13 cellular contexts compared by ENCODE assay signal in genomic region chr9:137256839-137257238, GRCh38. TPM values are rescaled to one million over a fixed set of nuclear protein-coding genes. Genes with fewer than 3 reads are reported as not detected.
DNase-seq lines count a peak whose midpoint lies in the region; ATAC-seq and TF ChIP-seq lines count a peak whose summit lies in the region.
"Had no signal": no experiment of that assay in that cellular context is flagged by ENCODE, and none has a peak within 500 bp of the region (broad histone marks: within the 10 kb centered on the region; RNA-seq: fewer than 3 reads in every experiment).

No MANE protein-coding gene starts in this region.

- H3K9me3 ChIP-seq in T-helper 17 cell (ENCODE audit: control insufficient read depth, low read length, poor library complexity, severe bottlenecking): no peaks in the 10 kb centered on the region
- H3K9me3 ChIP-seq in esophagus muscularis mucosa: no peaks in the 10 kb centered on the region
- no peaks in the 10 kb centered on the region for H3K9me3 ChIP-seq in SJCRH30 (replicated peaks)

- H3K27ac ChIP-seq in esophagus muscularis mucosa (replicated peaks in 1 of 4) (no peak overlapping the region), SJCRH30 (no peak overlapping the region)

- no peak for DNase-seq in activated naive CD4-positive, alpha-beta T cell treated with anti-CD3 and anti-CD28 coated beads, Interleukin-2, amount 10 ng/mL, durations not matched to agents 7 days and 5 days
- no peak for DNase-seq in activated naive CD4-positive, alpha-beta T cell (lab: John Stamatoyannopoulos, UW)
- no peak for DNase-seq in T-helper 17 cell
- no peak for DNase-seq in esophagus muscularis mucosa (ENCODE audit: extremely low spot score)
- no peak for DNase-seq in SJCRH30
- DNase-seq: COR-L47, NCI-H510A treated with DMSO at 0.1 percent for 48 hours, T-helper 9 cell had no signal

- no peak for ATAC-seq in T-helper 17 cell
- ATAC-seq in stimulated activated memory B cell treated with anti-CD40 and anti-IgM and Interleukin-4, amounts not matched to agents 10 μg/mL and 1 μg/mL and 100 μg/mL, for 72 hours: no peak
- ATAC-seq in GM19395 (IDR thresholded peaks at IDR 0.05; ENCODE audit: unreplicated experiment): no peak
- ATAC-seq in HG02884 (IDR thresholded peaks at IDR 0.05; ENCODE audit: unreplicated experiment): no peak

- intact Hi-C loops in esophagus muscularis mucosa (cut with DNase I): no loop called here

- peaks cover 5% of the 10 kb centered on the region for H3K27me3 Mint-ChIP-seq in activated naive CD4-positive, alpha-beta T cell treated with anti-CD3 and anti-CD28 coated beads, Interleukin-2, amount 10 ng/mL, durations not matched to agents 7 days and 5 days
- no peaks in the 10 kb centered on the region for H3K27me3 Mint-ChIP-seq in T-helper 17 cell
- no peaks in the 10 kb centered on the region for H3K27me3 Mint-ChIP-seq in stimulated activated memory B cell treated with anti-CD40 and anti-IgM and Interleukin-4, amounts not matched to agents 10 μg/mL and 1 μg/mL and 100 μg/mL, for 72 hours

- H3K36me3 ChIP-seq in esophagus muscularis mucosa (peaks cover 0 to 41% (median 32%) of the 10 kb centered on the region in 4 donors), SJCRH30 (peaks cover 11% of the 10 kb centered on the region; the same call in 1 of the 2 replicates)

- no peak for TF ChIP-seq CTCF in esophagus muscularis mucosa (IDR thresholded peaks at IDR 0.05)

- H3K4me1 Mint-ChIP-seq in activated naive CD4-positive, alpha-beta T cell treated with anti-CD3 and anti-CD28 coated beads, Interleukin-2, amount 10 ng/mL, durations not matched to agents 7 days and 5 days: peaks cover 19% of the 10 kb centered on the region
- peaks cover 10% of the 10 kb centered on the region for H3K4me1 Mint-ChIP-seq in T-helper 17 cell
- H3K4me1 Mint-ChIP-seq in stimulated activated memory B cell treated with anti-CD40 and anti-IgM and Interleukin-4, amounts not matched to agents 10 μg/mL and 1 μg/mL and 100 μg/mL, for 72 hours: peaks cover 37% of the 10 kb centered on the region

- H3K4me1 ChIP-seq in esophagus muscularis mucosa (peaks cover 24 to 36% (median 27%) of the 10 kb centered on the region in 4 donors), SJCRH30 (peaks cover 8% of the 10 kb centered on the region)

- peak overlapping the region; percentile 91 for H3K4me3 Mint-ChIP-seq in activated naive CD4-positive, alpha-beta T cell treated with anti-CD3 and anti-CD28 coated beads, Interleukin-2, amount 10 ng/mL, durations not matched to agents 7 days and 5 days
- peak overlapping the region; percentile 88 for H3K4me3 Mint-ChIP-seq in T-helper 17 cell
- peak overlapping the region; percentile 9 for H3K4me3 Mint-ChIP-seq in stimulated activated memory B cell treated with anti-CD40 and anti-IgM and Interleukin-4, amounts not matched to agents 10 μg/mL and 1 μg/mL and 100 μg/mL, for 72 hours

- H3K27ac Mint-ChIP-seq in activated naive CD4-positive, alpha-beta T cell treated with anti-CD3 and anti-CD28 coated beads, Interleukin-2, amount 10 ng/mL, durations not matched to agents 7 days and 5 days: no peak overlapping the region
- no peak overlapping the region for H3K27ac Mint-ChIP-seq in T-helper 17 cell
- H3K27ac Mint-ChIP-seq in stimulated activated memory B cell treated with anti-CD40 and anti-IgM and Interleukin-4, amounts not matched to agents 10 μg/mL and 1 μg/mL and 100 μg/mL, for 72 hours: no peak overlapping the region

- H3K4me3 ChIP-seq in esophagus muscularis mucosa (peak overlapping the region in 3 of 4 donors; percentile 81 to 100 (median 87)), SJCRH30 (no peak overlapping the region)

- WGBS in esophagus muscularis mucosa: 94% methylated on average over 14 of the region's 14 CpGs

- H3K27me3 ChIP-seq in esophagus muscularis mucosa (no peaks in the 10 kb centered on the region), SJCRH30 (no peaks in the 10 kb centered on the region)

- no peak for TF ChIP-seq EP300 in esophagus muscularis mucosa (IDR thresholded peaks at IDR 0.05)

- TF ChIP-seq POLR2A in esophagus muscularis mucosa (IDR thresholded peaks at IDR 0.05; ENCODE audit: low read depth): no peak

- CTCF ChIA-PET in activated naive CD4-positive, alpha-beta T cell treated with anti-CD3 and anti-CD28 coated beads, Interleukin-2, amount 10 ng/mL, durations not matched to agents 7 days and 5 days (lab: Charles Lee): interaction anchor here (2.0 kb wide), 1 partner anchor 20 kb away, joined by 7 read pairs; no protein-coding TSS in a partner anchor

- H3K36me3 Mint-ChIP-seq in activated naive CD4-positive, alpha-beta T cell treated with anti-CD3 and anti-CD28 coated beads, Interleukin-2, amount 10 ng/mL, durations not matched to agents 7 days and 5 days: peaks cover 22% of the 10 kb centered on the region
- H3K36me3 Mint-ChIP-seq in T-helper 17 cell (ENCODE audit: low read depth): no peaks in the 10 kb centered on the region
- peaks cover 6% of the 10 kb centered on the region for H3K36me3 Mint-ChIP-seq in stimulated activated memory B cell treated with anti-CD40 and anti-IgM and Interleukin-4, amounts not matched to agents 10 μg/mL and 1 μg/mL and 100 μg/mL, for 72 hours

- no peaks in the 10 kb centered on the region for H3K9me3 Mint-ChIP-seq in activated naive CD4-positive, alpha-beta T cell treated with anti-CD3 and anti-CD28 coated beads, Interleukin-2, amount 10 ng/mL, durations not matched to agents 7 days and 5 days
- no peaks in the 10 kb centered on the region for H3K9me3 Mint-ChIP-seq in stimulated activated memory B cell treated with anti-CD40 and anti-IgM and Interleukin-4, amounts not matched to agents 10 μg/mL and 1 μg/mL and 100 μg/mL, for 72 hours

RNA-seq across cellular contexts. Expression of gene NELFB, which starts 1.7 kb away (rescaled TPM):
- total RNA-seq in T-helper 17 cell: 10 to 100 TPM; 33.2 to 37.8 TPM
- 10 to 100 TPM; 26.6 to 73.2 (median 48.8) TPM for total RNA-seq in esophagus muscularis mucosa
- total RNA-seq in SJCRH30 (2014; rRNA removed; shearing (Covaris generic)): 65.5 and 66.8 TPM in 2 replicates

RNA-seq across cellular contexts. Expression of gene STPG3, which starts 5.8 kb away (rescaled TPM):
- total RNA-seq in T-helper 17 cell (under 1 TPM in 1 of 2 donors, not detected in 1; 0.62 TPM), esophagus muscularis mucosa (not detected)
- not detected in 2 replicates for total RNA-seq in SJCRH30 (2014; rRNA removed; shearing (Covaris generic))
- total RNA-seq: frontal cortex, subcutaneous adipose tissue had no signal

RNA-seq across cellular contexts. Expression of gene TUBB4B, which starts 15.8 kb away (rescaled TPM):
- total RNA-seq in T-helper 17 cell: 10 to 100 TPM; 81.0 to 90.5 TPM
- 100 to 1,000 TPM; 227 to 469 (median 304) TPM for total RNA-seq in esophagus muscularis mucosa
- 528 and 565 TPM in 2 replicates for total RNA-seq in SJCRH30 (2014; rRNA removed; shearing (Covaris generic))

RNA-seq across cellular contexts. Expression of gene TOR4A, which starts 20.7 kb away (rescaled TPM):
- 1 to 10 TPM; 2.1 to 4.0 TPM for total RNA-seq in T-helper 17 cell
- 1 to 10 TPM; 5.0 to 9.2 (median 7.3) TPM for total RNA-seq in esophagus muscularis mucosa
- 4.0 and 4.4 TPM in 2 replicates for total RNA-seq in SJCRH30 (2014; rRNA removed; shearing (Covaris generic))

RNA-seq across cellular contexts. Expression of gene SLC34A3, which starts 26.1 kb away (rescaled TPM):
- total RNA-seq in T-helper 17 cell (not detected), esophagus muscularis mucosa (not detected)
- 0.06 TPM in 1 of 2 replicates, not detected in the other for total RNA-seq in SJCRH30 (2014; rRNA removed; shearing (Covaris generic))
- total RNA-seq: frontal cortex, subcutaneous adipose tissue had no signal

Comparison
In these comparisons a context has a peak if more than half of its experiments do, and no peak if none do; other contexts are left out.
1. H3K4me3 Mint-ChIP-seq: peak in every context shown above with its lines; median percentile 91 in activated naive CD4-positive, alpha-beta T cell treated with anti-CD3 and anti-CD28 coated beads, Interleukin-2, amount 10 ng/mL, durations not matched to agents 7 days and 5 days; 88 in T-helper 17 cell; 9 in stimulated activated memory B cell treated with anti-CD40 and anti-IgM and Interleukin-4, amounts not matched to agents 10 μg/mL and 1 μg/mL and 100 μg/mL, for 72 hours.